Comparison of ENCODE assay signal across 1 cellular context in the genomic region with DNA sequence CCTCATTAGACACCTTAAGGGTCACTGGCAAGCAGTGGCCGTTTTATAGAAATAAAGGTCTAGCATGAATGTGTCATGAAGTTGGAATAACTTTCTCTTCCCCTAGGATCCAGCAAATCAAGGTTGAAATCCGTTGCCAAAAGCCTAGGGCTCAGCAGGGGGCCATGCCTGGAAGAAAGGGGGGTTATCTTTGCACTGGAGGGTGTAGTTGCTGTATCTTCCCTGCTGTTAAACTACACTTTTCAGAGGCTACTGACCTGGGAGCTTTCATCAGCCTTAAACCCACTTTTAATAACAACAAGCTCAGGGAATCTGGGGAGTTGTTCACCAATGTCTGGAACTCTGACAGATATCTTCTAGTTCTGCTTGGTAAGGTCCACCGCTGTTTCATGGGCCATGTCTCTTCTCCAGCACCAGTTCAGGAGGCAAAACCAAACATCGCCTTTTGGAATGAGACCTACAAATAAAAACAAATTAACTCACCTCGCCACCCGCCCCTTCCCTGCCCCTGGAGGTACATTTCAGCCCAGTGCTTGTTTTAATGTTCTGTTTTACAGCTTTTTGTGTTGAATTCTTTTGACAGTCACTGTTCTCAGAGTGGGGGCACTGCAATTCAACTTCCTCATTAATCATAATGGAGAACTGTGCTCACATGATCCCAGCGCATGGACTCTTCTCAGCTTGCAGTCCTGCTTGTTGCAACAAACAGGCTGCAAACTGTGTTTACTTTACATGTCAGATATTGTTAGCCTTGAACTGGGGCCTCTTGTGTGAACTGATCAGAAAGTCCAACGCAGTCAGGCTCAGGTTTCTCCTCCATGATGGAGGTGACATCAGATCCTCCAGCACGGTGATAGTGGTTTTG.
TF ChIP-seq lines count a peak whose summit lies in the region.

No MANE protein-coding gene starts in this region.

TF ChIP-seq in HEK293, 187 proteins besides CTCF, POLR2A, EP300 and RAD21 (continued from another document and continues in another):
- TF ChIP-seq ATF2 (tag by site-specific recombination; IDR thresholded peaks at IDR 0.05; ENCODE audit: low read depth) (peak; percentile 74), ZNF366 (tag by site-specific recombination; conservative IDR thresholded peaks at IDR 0.05) (no peak), AEBP2 (tag by site-specific recombination; IDR thresholded peaks at IDR 0.05; ENCODE audit: borderline replicate concordance) (no peak), ZNF626 (tag by site-specific recombination; IDR thresholded peaks at IDR 0.05) (no peak), ZNF473 (tag by site-specific recombination; IDR thresholded peaks at IDR 0.05) (no peak), ZNF19 (tag by site-specific recombination; IDR thresholded peaks at IDR 0.05; ENCODE audit: low read depth) (0 out of 2 replicates have a peak, but pooled peaks have one; percentile 48), ZNF23 (tag by site-specific recombination; IDR thresholded peaks at IDR 0.05; ENCODE audit: borderline replicate concordance) (no peak), ZBTB48 (tag by site-specific recombination; IDR thresholded peaks at IDR 0.05) (0 out of 2 replicates have a peak, but pooled peaks have one; percentile 25), ZNF571 (tag by site-specific recombination; IDR thresholded peaks at IDR 0.05) (no peak), ZNF138 (tag by site-specific recombination; IDR thresholded peaks at IDR 0.05; ENCODE audit: borderline replicate concordance) (no peak), REST (tag by site-specific recombination; IDR thresholded peaks at IDR 0.05) (no peak), ZFP37 (tag by site-specific recombination; IDR thresholded peaks at IDR 0.05) (no peak), SETDB1 (IDR thresholded peaks at IDR 0.05; ENCODE audit: insufficient read length, low read length) (peak; percentile 36), ZNF747 (tag by site-specific recombination; IDR thresholded peaks at IDR 0.05) (no peak), KLF7 (tag by site-specific recombination; IDR thresholded peaks at IDR 0.05; ENCODE audit: borderline replicate concordance) (no peak), ZNF596 (tag by site-specific recombination; IDR thresholded peaks at IDR 0.05) (peak; percentile 38; the same call in 1 of the 2 replicates), ZNF114 (tag by site-specific recombination; IDR thresholded peaks at IDR 0.05) (no peak), ZSCAN5A (tag by site-specific recombination; IDR thresholded peaks at IDR 0.05) (no peak), GLIS1 (tag by site-specific recombination; IDR thresholded peaks at IDR 0.05) (peak; percentile 89), PATZ1 (tag by site-specific recombination; IDR thresholded peaks at IDR 0.05) (peak; percentile 80), ZSCAN18 (tag by site-specific recombination; IDR thresholded peaks at IDR 0.05) (no peak), GLIS2 (tag by site-specific recombination; IDR thresholded peaks at IDR 0.05) (0 out of 2 replicates have a peak, but pooled peaks have one; percentile 18)
- TF ChIP-seq, protein P1, sequence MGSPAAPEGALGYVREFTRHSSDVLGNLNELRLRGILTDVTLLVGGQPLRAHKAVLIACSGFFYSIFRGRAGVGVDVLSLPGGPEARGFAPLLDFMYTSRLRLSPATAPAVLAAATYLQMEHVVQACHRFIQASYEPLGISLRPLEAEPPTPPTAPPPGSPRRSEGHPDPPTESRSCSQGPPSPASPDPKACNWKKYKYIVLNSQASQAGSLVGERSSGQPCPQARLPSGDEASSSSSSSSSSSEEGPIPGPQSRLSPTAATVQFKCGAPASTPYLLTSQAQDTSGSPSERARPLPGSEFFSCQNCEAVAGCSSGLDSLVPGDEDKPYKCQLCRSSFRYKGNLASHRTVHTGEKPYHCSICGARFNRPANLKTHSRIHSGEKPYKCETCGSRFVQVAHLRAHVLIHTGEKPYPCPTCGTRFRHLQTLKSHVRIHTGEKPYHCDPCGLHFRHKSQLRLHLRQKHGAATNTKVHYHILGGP (tag by site-specific recombination; IDR thresholded peaks at IDR 0.05) = peak; percentile 27; the same call in 1 of the 2 replicates
- TF ChIP-seq, protein P2, sequence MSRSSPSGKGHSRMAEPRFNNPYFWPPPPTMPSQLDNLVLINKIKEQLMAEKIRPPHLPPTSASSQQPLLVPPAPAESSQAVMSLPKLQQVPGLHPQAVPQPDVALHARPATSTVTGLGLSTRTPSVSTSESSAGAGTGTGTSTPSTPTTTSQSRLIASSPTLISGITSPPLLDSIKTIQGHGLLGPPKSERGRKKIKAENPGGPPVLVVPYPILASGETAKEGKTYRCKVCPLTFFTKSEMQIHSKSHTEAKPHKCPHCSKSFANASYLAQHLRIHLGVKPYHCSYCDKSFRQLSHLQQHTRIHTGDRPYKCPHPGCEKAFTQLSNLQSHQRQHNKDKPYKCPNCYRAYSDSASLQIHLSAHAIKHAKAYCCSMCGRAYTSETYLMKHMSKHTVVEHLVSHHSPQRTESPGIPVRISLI (tag by site-specific recombination; IDR thresholded peaks at IDR 0.05) = no peak
- TF ChIP-seq, protein P3, sequence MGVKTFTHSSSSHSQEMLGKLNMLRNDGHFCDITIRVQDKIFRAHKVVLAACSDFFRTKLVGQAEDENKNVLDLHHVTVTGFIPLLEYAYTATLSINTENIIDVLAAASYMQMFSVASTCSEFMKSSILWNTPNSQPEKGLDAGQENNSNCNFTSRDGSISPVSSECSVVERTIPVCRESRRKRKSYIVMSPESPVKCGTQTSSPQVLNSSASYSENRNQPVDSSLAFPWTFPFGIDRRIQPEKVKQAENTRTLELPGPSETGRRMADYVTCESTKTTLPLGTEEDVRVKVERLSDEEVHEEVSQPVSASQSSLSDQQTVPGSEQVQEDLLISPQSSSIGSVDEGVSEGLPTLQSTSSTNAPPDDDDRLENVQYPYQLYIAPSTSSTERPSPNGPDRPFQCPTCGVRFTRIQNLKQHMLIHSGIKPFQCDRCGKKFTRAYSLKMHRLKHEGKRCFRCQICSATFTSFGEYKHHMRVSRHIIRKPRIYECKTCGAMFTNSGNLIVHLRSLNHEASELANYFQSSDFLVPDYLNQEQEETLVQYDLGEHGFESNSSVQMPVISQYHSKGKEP (tag by site-specific recombination; IDR thresholded peaks at IDR 0.05) = peak; percentile 100
- TF ChIP-seq, protein P4, sequence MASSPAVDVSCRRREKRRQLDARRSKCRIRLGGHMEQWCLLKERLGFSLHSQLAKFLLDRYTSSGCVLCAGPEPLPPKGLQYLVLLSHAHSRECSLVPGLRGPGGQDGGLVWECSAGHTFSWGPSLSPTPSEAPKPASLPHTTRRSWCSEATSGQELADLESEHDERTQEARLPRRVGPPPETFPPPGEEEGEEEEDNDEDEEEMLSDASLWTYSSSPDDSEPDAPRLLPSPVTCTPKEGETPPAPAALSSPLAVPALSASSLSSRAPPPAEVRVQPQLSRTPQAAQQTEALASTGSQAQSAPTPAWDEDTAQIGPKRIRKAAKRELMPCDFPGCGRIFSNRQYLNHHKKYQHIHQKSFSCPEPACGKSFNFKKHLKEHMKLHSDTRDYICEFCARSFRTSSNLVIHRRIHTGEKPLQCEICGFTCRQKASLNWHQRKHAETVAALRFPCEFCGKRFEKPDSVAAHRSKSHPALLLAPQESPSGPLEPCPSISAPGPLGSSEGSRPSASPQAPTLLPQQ (tag by site-specific recombination; IDR thresholded peaks at IDR 0.05) = 0 out of 2 replicates have a peak, but pooled peaks have one; percentile 29
- TF ChIP-seq, protein P5, sequence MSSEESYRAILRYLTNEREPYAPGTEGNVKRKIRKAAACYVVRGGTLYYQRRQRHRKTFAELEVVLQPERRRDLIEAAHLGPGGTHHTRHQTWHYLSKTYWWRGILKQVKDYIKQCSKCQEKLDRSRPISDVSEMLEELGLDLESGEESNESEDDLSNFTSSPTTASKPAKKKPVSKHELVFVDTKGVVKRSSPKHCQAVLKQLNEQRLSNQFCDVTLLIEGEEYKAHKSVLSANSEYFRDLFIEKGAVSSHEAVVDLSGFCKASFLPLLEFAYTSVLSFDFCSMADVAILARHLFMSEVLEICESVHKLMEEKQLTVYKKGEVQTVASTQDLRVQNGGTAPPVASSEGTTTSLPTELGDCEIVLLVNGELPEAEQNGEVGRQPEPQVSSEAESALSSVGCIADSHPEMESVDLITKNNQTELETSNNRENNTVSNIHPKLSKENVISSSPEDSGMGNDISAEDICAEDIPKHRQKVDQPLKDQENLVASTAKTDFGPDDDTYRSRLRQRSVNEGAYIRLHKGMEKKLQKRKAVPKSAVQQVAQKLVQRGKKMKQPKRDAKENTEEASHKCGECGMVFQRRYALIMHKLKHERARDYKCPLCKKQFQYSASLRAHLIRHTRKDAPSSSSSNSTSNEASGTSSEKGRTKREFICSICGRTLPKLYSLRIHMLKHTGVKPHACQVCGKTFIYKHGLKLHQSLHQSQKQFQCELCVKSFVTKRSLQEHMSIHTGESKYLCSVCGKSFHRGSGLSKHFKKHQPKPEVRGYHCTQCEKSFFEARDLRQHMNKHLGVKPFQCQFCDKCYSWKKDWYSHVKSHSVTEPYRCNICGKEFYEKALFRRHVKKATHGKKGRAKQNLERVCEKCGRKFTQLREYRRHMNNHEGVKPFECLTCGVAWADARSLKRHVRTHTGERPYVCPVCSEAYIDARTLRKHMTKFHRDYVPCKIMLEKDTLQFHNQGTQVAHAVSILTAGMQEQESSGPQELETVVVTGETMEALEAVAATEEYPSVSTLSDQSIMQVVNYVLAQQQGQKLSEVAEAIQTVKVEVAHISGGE (tag by site-specific recombination; conservative IDR thresholded peaks at IDR 0.05; ENCODE audit: low read depth) = no peak
